In genomic region chr5:34675857-34676256, GRCh38 we compare ENCODE assay signal across 25 cellular contexts. TPM values are rescaled to one million over a fixed set of nuclear protein-coding genes. Genes with fewer than 3 reads are reported as not detected.
DNase-seq lines count a peak whose midpoint lies in the region; TF ChIP-seq lines count a peak whose summit lies in the region.
"Had no signal": no experiment of that assay in that cellular context is flagged by ENCODE, and none has a peak within 500 bp of the region (broad histone marks: within the 10 kb centered on the region; RNA-seq: fewer than 3 reads in every experiment).

No MANE protein-coding gene starts in this region.

- H3K27ac ChIP-seq in HEK293 (ENCODE audit: extremely low read depth, low read depth, low read length) (no peak overlapping the region), ascending aorta (peak overlapping the region; percentile 90 to 93), smooth muscle cell (ENCODE audit: low read depth) (peak overlapping the region; percentile 81)
- H3K27ac ChIP-seq in CD4-positive, alpha-beta memory T cell (ENCODE audit: low read depth, low read length) = no peak overlapping the region
- H3K27ac ChIP-seq: C4-2B, colonic mucosa, psoas muscle, thyroid gland had no signal

- no peaks in the 10 kb centered on the region for H3K9me3 Mint-ChIP-seq in CD4-positive, alpha-beta memory T cell
- H3K9me3 Mint-ChIP-seq: activated naive CD4-positive, alpha-beta T cell treated with anti-CD3 and anti-CD28 coated beads for 36 hours; activated T-helper 1 cell treated with anti-CD3 and anti-CD28 coated beads, Interleukin-12 subunit alpha, Interleukin-12 subunit beta, Interleukin-2, Interleukin-4 antibody, amounts not matched to agents 30 ng/mL and 10 ng/mL and 1 ng/mL, durations not matched to agents 14 hours and 24 hours and 36 hours; IgD-negative memory B cell; stimulated activated naive CD8-positive, alpha-beta T cell treated with anti-CD3 and anti-CD28 coated beads, Interleukin-15, Interleukin-2, amounts not matched to agents 100 ng/mL and 50 ng/mL, for 24 hours had no signal

- 73% methylated on average over 3 of the region's 3 CpGs for WGBS in smooth muscle cell (ENCODE audit: low lambda C conversion rate)
- 90 to 92% methylated on average over 3 of the region's 3 CpGs for WGBS in lower leg skin, 2 donors

- H3K79me2 ChIP-seq in smooth muscle cell (ENCODE audit: low read depth) = peaks cover 100% of the 10 kb centered on the region

- intact Hi-C loops in ascending aorta (cut with DNase I) (loop anchor here (5.0 kb wide), 1 partner anchor 41 kb away; no protein-coding TSS in a partner anchor), lower leg skin (cut with DNase I; ENCODE audit: low total_unique reads) (no loop called here)
- intact Hi-C loops in CD4-positive, alpha-beta memory T cell (cut with micrococcal nuclease) = no loop called here

- H3K27me3 ChIP-seq in ascending aorta = no peaks in the 10 kb centered on the region
- H3K27me3 ChIP-seq in smooth muscle cell (ENCODE audit: low read depth) = no peaks in the 10 kb centered on the region
- H3K27me3 ChIP-seq in CD4-positive, alpha-beta memory T cell (ENCODE audit: insufficient read depth, low read length) = no peaks in the 10 kb centered on the region
- H3K27me3 ChIP-seq: colonic mucosa, SJSA1, thyroid gland had no signal

- H3K4me3 ChIP-seq in HEK293 (ENCODE audit: low read depth, low read length) (no peak overlapping the region), ascending aorta (no peak overlapping the region), fibroblast of villous mesenchyme (ENCODE audit: low read depth, low read length) (no peak overlapping the region), smooth muscle cell (no peak overlapping the region), lower leg skin (ENCODE audit: low read depth, poor library complexity, severe bottlenecking) (no peak overlapping the region)
- no peak overlapping the region for H3K4me3 ChIP-seq in CD4-positive, alpha-beta memory T cell (ENCODE audit: low read length in 2 of 2)
- H3K4me3 ChIP-seq: colonic mucosa, psoas muscle, SJSA1, thyroid gland had no signal

- H3K36me3 ChIP-seq in HEK293 (ENCODE audit: control insufficient read depth in 2 of 2, insufficient read depth in 1 of 2, low read length in 2 of 2) (no peaks in the 10 kb centered on the region; a peak in 1 of 3 replicates), ascending aorta (no peaks in the 10 kb centered on the region), smooth muscle cell (ENCODE audit: low read depth) (no peaks in the 10 kb centered on the region)
- no peaks in the 10 kb centered on the region for H3K36me3 ChIP-seq in CD4-positive, alpha-beta memory T cell (ENCODE audit: insufficient read depth, low read length)
- H3K36me3 ChIP-seq: colonic mucosa, SJSA1, thyroid gland had no signal

- no peaks in the 10 kb centered on the region for H3F3A ChIP-seq in smooth muscle cell (ENCODE audit: low read depth)

- no peak overlapping the region for H3K4me3 Mint-ChIP-seq in CD4-positive, alpha-beta memory T cell
- H3K4me3 Mint-ChIP-seq: activated naive CD4-positive, alpha-beta T cell treated with anti-CD3 and anti-CD28 coated beads for 36 hours; activated T-helper 1 cell treated with anti-CD3 and anti-CD28 coated beads, Interleukin-12 subunit alpha, Interleukin-12 subunit beta, Interleukin-2, Interleukin-4 antibody, amounts not matched to agents 30 ng/mL and 10 ng/mL and 1 ng/mL, durations not matched to agents 14 hours and 24 hours and 36 hours; IgD-negative memory B cell; stimulated activated naive CD8-positive, alpha-beta T cell treated with anti-CD3 and anti-CD28 coated beads, Interleukin-15, Interleukin-2, amounts not matched to agents 100 ng/mL and 50 ng/mL, for 24 hours had no signal

- POLR2A ChIA-PET in HEK293 (lab: Yijun Ruan, JAX) = interaction anchor here (1.2 kb wide), 1 partner anchor 11 kb away, joined by 3 read pairs; no protein-coding TSS in a partner anchor
- POLR2A ChIA-PET in CD4-positive, alpha-beta memory T cell (lab: Charles Lee; ENCODE audit: partially characterized antibody) = no interaction called here

- H3K4me1 ChIP-seq in HEK293 (ENCODE audit: control insufficient read depth, insufficient read depth, low read length) = peaks cover 11% of the 10 kb centered on the region
- H3K4me1 ChIP-seq in ascending aorta = peaks cover 5 to 37% of the 10 kb centered on the region in 2 donors
- H3K4me1 ChIP-seq in smooth muscle cell (ENCODE audit: low read depth) = peaks cover 10% of the 10 kb centered on the region
- no peaks in the 10 kb centered on the region for H3K4me1 ChIP-seq in CD4-positive, alpha-beta memory T cell (ENCODE audit: insufficient read depth, low read length)
- H3K4me1 ChIP-seq: colonic mucosa, psoas muscle had no signal

- DNase-seq in ascending aorta (ENCODE audit: low spot score in 2 of 2) = no peak
- peak; percentile 34 for DNase-seq in fibroblast of villous mesenchyme (ENCODE audit: low read depth)
- no peak for DNase-seq in smooth muscle cell (lab: John Stamatoyannopoulos, UW; ENCODE audit: unreplicated experiment)
- DNase-seq in stimulated activated CD4-positive, alpha-beta T cell treated with anti-CD3 and anti-CD28 coated beads, Interleukin-15, amount 100 ng/mL, for 24 hours = no peak
- DNase-seq in lower leg skin (ENCODE audit: low spot score in 2 of 2) = no peak
- DNase-seq in CD4-positive, alpha-beta memory T cell = no peak
- DNase-seq: activated CD4-positive, alpha-beta T cell treated with anti-CD3 and anti-CD28 coated beads, Interleukin-2, amount 50 U/mL, for 48 hours; activated naive CD4-positive, alpha-beta T cell treated with anti-CD3 and anti-CD28 coated beads for 36 hours; Calu3; colonic mucosa; DND-41; effector memory CD4-positive, alpha-beta T cell; NCI-H1092 treated with DMSO at 0.1 percent for 48 hours; NCI-H187; NCI-H2171 treated with DMSO at 0.1 percent for 48 hours; NCI-H526; NK-92 treated with Interleukin-12 subunit alpha and Interleukin-12 subunit beta, amount 100 ng/mL, for 24 hours; psoas muscle; thyroid gland had no signal

- TF ChIP-seq POLR2A in lower leg skin (IDR thresholded peaks at IDR 0.05) = no peak

- no peak overlapping the region for H2AFZ ChIP-seq in smooth muscle cell (ENCODE audit: low read depth)

- H4K20me1 ChIP-seq in smooth muscle cell (ENCODE audit: low read depth) = peaks cover 96% of the 10 kb centered on the region

- H3K4me2 ChIP-seq in smooth muscle cell = no peak overlapping the region

- H3K36me3 Mint-ChIP-seq in CD4-positive, alpha-beta memory T cell = no peaks in the 10 kb centered on the region

- no peaks in the 10 kb centered on the region for H3K9me3 ChIP-seq in HEK293 (ENCODE audit: control insufficient read depth, insufficient read depth, low read depth, low read length)
- no peaks in the 10 kb centered on the region for H3K9me3 ChIP-seq in ascending aorta
- no peaks in the 10 kb centered on the region for H3K9me3 ChIP-seq in smooth muscle cell (replicated peaks; ENCODE audit: low read depth)
- H3K9me3 ChIP-seq in CD4-positive, alpha-beta memory T cell (ENCODE audit: control insufficient read depth in 1 of 2, low read length in 2 of 2) = no peaks in the 10 kb centered on the region
- H3K9me3 ChIP-seq: colonic mucosa, psoas muscle, SJSA1, thyroid gland had no signal

- H3K27ac Mint-ChIP-seq in CD4-positive, alpha-beta memory T cell = no peak overlapping the region
- H3K27ac Mint-ChIP-seq: activated naive CD4-positive, alpha-beta T cell treated with anti-CD3 and anti-CD28 coated beads for 36 hours; activated T-helper 1 cell treated with anti-CD3 and anti-CD28 coated beads, Interleukin-12 subunit alpha, Interleukin-12 subunit beta, Interleukin-2, Interleukin-4 antibody, amounts not matched to agents 30 ng/mL and 10 ng/mL and 1 ng/mL, durations not matched to agents 14 hours and 24 hours and 36 hours; IgD-negative memory B cell; stimulated activated naive CD8-positive, alpha-beta T cell treated with anti-CD3 and anti-CD28 coated beads, Interleukin-15, Interleukin-2, amounts not matched to agents 100 ng/mL and 50 ng/mL, for 24 hours had no signal

- CTCF ChIA-PET in HEK293 (lab: Yijun Ruan, JAX) = no interaction called here
- CTCF ChIA-PET in CD4-positive, alpha-beta memory T cell (lab: Charles Lee; ENCODE audit: partially characterized antibody) = no interaction called here

- TF ChIP-seq CTCF in HEK293 (tag by site-specific recombination; IDR thresholded peaks at IDR 0.05) (no peak), ascending aorta (IDR thresholded peaks at IDR 0.05) (no peak), fibroblast of villous mesenchyme (IDR thresholded peaks at IDR 0.05; ENCODE audit: insufficient read depth, low read depth, low read length) (no peak), smooth muscle cell (IDR thresholded peaks at IDR 0.05; ENCODE audit: borderline replicate concordance, insufficient read depth, poor library complexity, severe bottlenecking) (no peak), lower leg skin (IDR thresholded peaks at IDR 0.05) (no peak)

- H3K4me1 Mint-ChIP-seq in CD4-positive, alpha-beta memory T cell = no peaks in the 10 kb centered on the region

- peaks cover 0 to 3% of the 10 kb centered on the region in 2 donors for H3K27me3 Mint-ChIP-seq in CD4-positive, alpha-beta memory T cell

- no peak overlapping the region for H3K9ac ChIP-seq in smooth muscle cell (ENCODE audit: low read depth)

TF ChIP-seq in HEK293, 187 proteins besides CTCF, POLR2A, EP300 and RAD21:
- TF ChIP-seq ZNF792 (tag by site-specific recombination; IDR thresholded peaks at IDR 0.05) = no peak
- TF ChIP-seq ZNF138 (tag by site-specific recombination; IDR thresholded peaks at IDR 0.05; ENCODE audit: borderline replicate concordance) = no peak
- TF ChIP-seq ZNF768 (tag by site-specific recombination; IDR thresholded peaks at IDR 0.05) = no peak
- TF ChIP-seq ZNF146 (tag by site-specific recombination; IDR thresholded peaks at IDR 0.05) = peak; percentile 66; the same call in 1 of the 2 replicates
TF ChIP-seq in HEK293: peak in this region for 1.

RNA-seq across cellular contexts. Expression of gene RAI14, which starts 19.7 kb away (rescaled TPM):
- total RNA-seq in ascending aorta = 134 TPM
- total RNA-seq in fibroblast of villous mesenchyme = 251 and 291 TPM in 2 replicates
- 209 and 211 TPM in 2 replicates for total RNA-seq in smooth muscle cell
- 111 and 113 TPM in 2 replicates for polyA plus RNA-seq in smooth muscle cell
- 10 to 100 TPM; 26.9 to 40.4 (median 32.1) TPM for total RNA-seq in lower leg skin
- total RNA-seq in CD4-positive, alpha-beta memory T cell = 1 to 10 TPM; 1.9 to 2.6 TPM
- 1 to 10 TPM in 1 of 2 donors, under 1 TPM in 1; 0.15 to 2.4 TPM for polyA plus RNA-seq in CD4-positive, alpha-beta memory T cell

Comparison
In these comparisons a context has a peak if more than half of its experiments do, and no peak if none do; other contexts are left out.
1. H3K27ac ChIP-seq: peak in ascending aorta (2 of 2) and smooth muscle cell (single experiment); none in HEK293 (single experiment) and CD4-positive, alpha-beta memory T cell (single experiment).
2. RNA of gene RAI14, which starts 19.7 kb away (total RNA-seq): 251 to 291 TPM in fibroblast of villous mesenchyme, 209 to 211 TPM in smooth muscle cell, 134 TPM in ascending aorta (single experiment) and 26.9 to 40.4 TPM in lower leg skin; 1.9 to 2.6 TPM in CD4-positive, alpha-beta memory T cell; every median in the first group is over 4 times any median in the second.